In the genomic region with DNA sequence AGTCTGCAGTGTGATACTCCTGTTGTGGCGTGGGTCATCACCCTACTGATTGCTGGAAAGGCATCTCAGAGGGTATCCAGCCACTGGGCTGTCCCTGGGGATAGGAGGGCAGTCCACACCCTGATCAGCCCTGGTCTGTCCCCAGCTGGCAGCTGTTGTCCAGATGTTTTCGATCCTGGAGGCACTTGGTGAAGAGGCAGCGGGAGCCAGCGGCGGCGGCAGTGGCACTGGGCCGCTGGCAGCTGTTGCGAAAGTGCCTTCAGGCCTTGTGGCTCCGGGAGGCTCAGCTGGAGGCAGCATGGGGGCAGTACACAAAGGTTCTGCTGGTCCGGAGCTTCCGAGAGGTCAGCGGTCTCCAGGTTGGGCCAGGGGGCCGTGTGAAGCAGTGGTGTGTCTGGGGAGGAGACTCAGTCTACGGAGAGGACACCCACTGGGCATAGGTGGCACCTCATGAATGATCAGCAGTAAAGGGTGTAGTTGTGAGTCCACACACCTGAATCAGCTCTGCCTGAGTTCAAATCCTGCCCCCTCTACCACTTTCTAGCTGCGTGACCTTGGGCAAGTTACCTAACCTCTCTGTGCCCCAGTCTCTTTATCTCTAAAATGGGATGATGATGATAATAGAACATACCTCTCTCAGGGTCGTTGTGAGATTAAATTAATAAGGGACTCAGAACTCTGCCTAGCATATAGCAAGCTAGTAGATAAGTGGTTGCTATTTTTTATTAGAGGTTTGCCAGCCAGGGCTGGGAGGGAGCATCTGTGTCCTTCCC, we compare ENCODE assay signal across 19 cellular contexts. TPM values are rescaled to one million over a fixed set of nuclear protein-coding genes. Genes with fewer than 3 reads are reported as not detected.
A peak's percentile ranks its signal among the peaks of the same experiment; 100 is the strongest.
DNase-seq lines count a peak whose midpoint lies in the region; FAIRE-seq and TF ChIP-seq lines count a peak whose summit lies in the region.
"Had no signal": no experiment of that assay in that cellular context is flagged by ENCODE, and none has a peak within 500 bp of the region (broad histone marks: within the 10 kb centered on the region; RNA-seq: fewer than 3 reads in every experiment).

No MANE protein-coding gene starts in this region.

- H3K4me1 ChIP-seq in mesendoderm (ENCODE audit: control insufficient read depth, low read depth, low read length) (no peaks in the 10 kb centered on the region), Peyer's patch (no peaks in the 10 kb centered on the region)

- no peak for FAIRE-seq in GM12892 (lab: Jason Lieb, UNC)
- FAIRE-seq: GM12878 had no signal

- no peaks in the 10 kb centered on the region for H3K79me1 ChIP-seq in mesendoderm (ENCODE audit: low read length)

- H2BK120ac ChIP-seq in mesendoderm (ENCODE audit: low read depth, low read length) = no peak overlapping the region

- no peak overlapping the region for H2AK5ac ChIP-seq in mesendoderm (ENCODE audit: low read length)

- TF ChIP-seq CTCF in AG10803 (conservative IDR thresholded peaks at IDR 0.05; ENCODE audit: low read length) (no peak), CD14-positive monocyte (IDR thresholded peaks at IDR 0.05) (no peak), Peyer's patch (IDR thresholded peaks at IDR 0.05) (no peak)

- no peak overlapping the region for H3K4me3 Mint-ChIP-seq in CD14-positive monocyte
- H3K4me3 Mint-ChIP-seq in immature natural killer cell = no peak overlapping the region

- H3K27me3 ChIP-seq in mesendoderm (ENCODE audit: insufficient read depth, low read length, poor library complexity) = no peaks in the 10 kb centered on the region
- no peaks in the 10 kb centered on the region for H3K27me3 ChIP-seq in Peyer's patch
- H3K27me3 ChIP-seq: MG63 had no signal

- H3K27ac Mint-ChIP-seq in CD14-positive monocyte = no peak overlapping the region
- H3K27ac Mint-ChIP-seq in immature natural killer cell = no peak overlapping the region

- H3K4me3 ChIP-seq in AG10803 (ENCODE audit: low read length) (no peak overlapping the region), mesendoderm (ENCODE audit: low read length) (no peak overlapping the region), Peyer's patch (no peak overlapping the region)
- H3K4me3 ChIP-seq: GM12878, MG63, SK-N-MC had no signal

- H3K9ac ChIP-seq in mesendoderm (ENCODE audit: low read length) = no peak overlapping the region

- no peak overlapping the region for H3K4me2 ChIP-seq in mesendoderm (ENCODE audit: low read length)

- intact Hi-C loops in CD14-positive monocyte (cut with micrococcal nuclease) = no loop called here

- H4K5ac ChIP-seq in mesendoderm (ENCODE audit: low read length) = no peak overlapping the region

- H3K4me1 Mint-ChIP-seq in CD14-positive monocyte (peaks cover 6% of the 10 kb centered on the region), immature natural killer cell (no peaks in the 10 kb centered on the region)

- no peak overlapping the region for H2BK5ac ChIP-seq in mesendoderm (ENCODE audit: low read length)

- H3K36me3 Mint-ChIP-seq in CD14-positive monocyte (no peaks in the 10 kb centered on the region), immature natural killer cell (no peaks in the 10 kb centered on the region)

- H2BK15ac ChIP-seq in mesendoderm (replicated peaks; ENCODE audit: low read depth) = no peak overlapping the region

- no peaks in the 10 kb centered on the region for H3K9me3 ChIP-seq in Peyer's patch
- H3K9me3 ChIP-seq: MG63 had no signal

- TF ChIP-seq POLR2A in Peyer's patch (IDR thresholded peaks at IDR 0.05) (no peak), GM12892 (IDR thresholded peaks at IDR 0.05; ENCODE audit: low read depth, low read length) (no peak)

- no CpG with 5 or more reads among the region's 16 CpGs for WGBS in mesendoderm (ENCODE audit: extremely low coverage, insufficient coverage, low lambda C conversion rate)

- DNase-seq in AG10803 (ENCODE audit: low read depth) = peak; percentile 52
- peak; percentile 9 for DNase-seq in CD14-positive monocyte (ENCODE audit: low spot score)
- DNase-seq in epidermal melanocyte (ENCODE audit: insufficient read length, low spot score) = peak; percentile 50
- no peak for DNase-seq in mesendoderm
- DNase-seq in Peyer's patch = no peak
- DNase-seq in GM12892 (ENCODE audit: insufficient read length) = no peak
- DNase-seq in immature natural killer cell = no peak
- DNase-seq: C1 segment of cervical spinal cord; COR-L47; MG63; NCI-H1105; NCI-H1694 treated with DMSO at 0.1 percent for 48 hours; NCI-H345; NCI-H526 treated with DMSO at 0.1 percent for 48 hours; NK-92 treated with Interleukin-12 subunit alpha and Interleukin-12 subunit beta, amount 100 ng/mL, for 24 hours; OCI-M1 had no signal

- H3K27ac ChIP-seq in mesendoderm (ENCODE audit: low read depth, low read length) (no peak overlapping the region), Peyer's patch (no peak overlapping the region)
- H3K27ac ChIP-seq: SK-N-MC had no signal

- H3K23ac ChIP-seq in mesendoderm (ENCODE audit: low read length) = peak overlapping the region; percentile 66

- H3K36me3 ChIP-seq in mesendoderm (ENCODE audit: control insufficient read depth, insufficient read depth, low read length) (no peaks in the 10 kb centered on the region), Peyer's patch (no peaks in the 10 kb centered on the region)
- H3K36me3 ChIP-seq: MG63 had no signal

- no peak overlapping the region for H3K56ac ChIP-seq in mesendoderm (ENCODE audit: low read length)

- no peak overlapping the region for H4K8ac ChIP-seq in mesendoderm (ENCODE audit: low read depth, low read length)

- H3K9me3 Mint-ChIP-seq in CD14-positive monocyte (no peaks in the 10 kb centered on the region), immature natural killer cell (no peaks in the 10 kb centered on the region)

- no peaks in the 10 kb centered on the region for H3K79me2 ChIP-seq in mesendoderm (ENCODE audit: control insufficient read depth, insufficient read depth, low read length)

- H3K18ac ChIP-seq in mesendoderm (ENCODE audit: low read length) = no peak overlapping the region

- no peak overlapping the region for H3K4ac ChIP-seq in mesendoderm (ENCODE audit: low read depth, low read length)

- peaks cover 3 to 5% (median 4%) of the 10 kb centered on the region in 3 donors for H3K27me3 Mint-ChIP-seq in CD14-positive monocyte (ENCODE audit: low read depth in 3 of 3)
- H3K27me3 Mint-ChIP-seq in immature natural killer cell (ENCODE audit: low read depth in 3 of 3) = peaks cover 0 to 4% (median 2%) of the 10 kb centered on the region in 3 donors

RNA-seq across cellular contexts. Expression of gene C1orf167, which starts 6.1 kb away (rescaled TPM):
- not detected for polyA plus RNA-seq in CD14-positive monocyte
- polyA plus RNA-seq in mesendoderm (2013, experiment 1 of 2) = 0.80 TPM
- polyA plus RNA-seq in mesendoderm (2013, experiment 2 of 2) = 0.63 TPM
- not detected for total RNA-seq in Peyer's patch
- polyA plus RNA-seq in GM12892 (2012; ENCODE audit: missing spikeins) = 2.3 TPM
- 1 to 10 TPM in 1 of 3 donors, not detected in 2; 3.0 TPM for polyA plus RNA-seq in immature natural killer cell
- total RNA-seq: H4 had no signal
- polyA plus RNA-seq: GM12878 had no signal

RNA-seq across cellular contexts. Expression of gene AGTRAP, which starts 32.2 kb away (rescaled TPM):
- polyA plus RNA-seq in CD14-positive monocyte = 100 to 1,000 TPM; 842 to 938 TPM
- polyA plus RNA-seq in mesendoderm (2013, experiment 1 of 2) = 37.9 TPM
- 38.7 TPM for polyA plus RNA-seq in mesendoderm (2013, experiment 2 of 2)
- total RNA-seq in Peyer's patch = 10 to 100 TPM in 3 of 4 donors, 1 to 10 TPM in 1; 9.5 to 32.2 (median 25.5) TPM
- polyA plus RNA-seq in GM12892 (2012; ENCODE audit: missing spikeins) = 6.6 TPM
- polyA plus RNA-seq in immature natural killer cell = 100 to 1,000 TPM; 319 to 591 (median 324) TPM

RNA-seq across cellular contexts. Expression of gene MTHFR, which starts 37.6 kb away (rescaled TPM):
- polyA plus RNA-seq in CD14-positive monocyte (1 to 10 TPM; 4.5 to 8.5 TPM), immature natural killer cell (10 to 100 TPM in 1 of 3 donors, 1 to 10 TPM in 2; 5.0 to 15.2 (median 7.6) TPM)
- 6.6 TPM for polyA plus RNA-seq in mesendoderm (2013, experiment 1 of 2)
- polyA plus RNA-seq in mesendoderm (2013, experiment 2 of 2) = 6.2 TPM
- total RNA-seq in Peyer's patch = 100 to 1,000 TPM in 1 of 4 donors, 10 to 100 TPM in 3; 82.0 to 130 (median 87.3) TPM
- polyA plus RNA-seq in GM12892 (2012; ENCODE audit: missing spikeins) = 7.4 TPM

RNA-seq across cellular contexts. Expression of gene CLCN6, which starts 37.9 kb away (rescaled TPM):
- polyA plus RNA-seq in CD14-positive monocyte (1 to 10 TPM; 3.8 to 4.2 TPM), immature natural killer cell (1 to 10 TPM; 1.1 to 3.6 (median 1.5) TPM)
- 14.3 TPM for polyA plus RNA-seq in mesendoderm (2013, experiment 1 of 2)
- polyA plus RNA-seq in mesendoderm (2013, experiment 2 of 2) = 14.5 TPM
- 10 to 100 TPM; 28.4 to 63.7 (median 30.2) TPM for total RNA-seq in Peyer's patch
- polyA plus RNA-seq in GM12892 (2012; ENCODE audit: missing spikeins) = 14.2 TPM

Comparison
In these comparisons a context has a peak if more than half of its experiments do, and no peak if none do; other contexts are left out.
1. DNase-seq: peak in AG10803 (single experiment), CD14-positive monocyte (single experiment) and epidermal melanocyte (single experiment); none in mesendoderm (single experiment), Peyer's patch (0 of 3), GM12892 (single experiment) and immature natural killer cell (0 of 3).